In the genomic region with DNA sequence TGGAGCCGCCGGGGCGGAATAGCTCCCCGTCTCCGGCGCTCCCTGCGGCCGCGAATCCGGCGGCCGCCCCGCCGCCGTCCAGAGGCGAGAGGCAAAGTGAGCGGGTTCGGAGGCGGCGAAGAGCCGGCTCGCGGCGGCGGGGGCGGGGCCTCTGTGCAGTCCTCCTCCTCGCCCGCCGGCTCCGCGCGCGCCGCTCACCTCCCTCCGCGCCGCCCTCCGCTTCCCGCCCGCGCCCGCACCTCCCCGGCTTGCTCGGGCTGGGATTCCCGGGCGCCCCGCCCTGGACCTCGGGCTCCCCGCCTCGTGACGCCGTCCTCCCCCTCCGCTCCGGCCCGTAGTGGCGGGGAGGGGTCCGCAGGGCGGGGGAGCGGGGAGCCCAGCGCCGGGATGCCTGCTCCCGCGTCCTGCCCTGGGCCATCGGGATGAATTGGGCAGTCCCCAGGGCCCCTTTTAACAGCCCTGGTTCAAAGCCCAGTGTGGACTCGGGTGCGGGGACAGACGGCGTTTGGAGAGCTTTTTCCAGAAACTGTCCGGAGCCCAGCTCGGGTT, we compare ENCODE assay signal across 9 cellular contexts. TPM values are rescaled to one million over a fixed set of nuclear protein-coding genes. Genes with fewer than 3 reads are reported as not detected.
DNase-seq lines count a peak whose midpoint lies in the region; ATAC-seq, FAIRE-seq and TF ChIP-seq lines count a peak whose summit lies in the region.
"Had no signal": no experiment of that assay in that cellular context is flagged by ENCODE, and none has a peak within 500 bp of the region (broad histone marks: within the 10 kb centered on the region; RNA-seq: fewer than 3 reads in every experiment).

Gene KCNG3, minus strand, starts transcription at position 98 of the 549 bp plus-strand sequence. CDS start 481 bp downstream, outside the sequence.

- H3K36me3 ChIP-seq in DOHH2 (ENCODE audit: control insufficient read depth, low read length): no peaks in the 10 kb centered on the region
- H3K36me3 ChIP-seq in HEK293 (ENCODE audit: control insufficient read depth in 2 of 2, insufficient read depth in 1 of 2, low read length in 2 of 2): no peaks in the 10 kb centered on the region
- no peaks in the 10 kb centered on the region for H3K36me3 ChIP-seq in bronchial epithelial cell (ENCODE audit: control insufficient read depth, insufficient read depth, low read length)

- H3K27me3 ChIP-seq in DOHH2 (ENCODE audit: control insufficient read depth, low read length) (peaks cover 9% of the 10 kb centered on the region), bronchial epithelial cell (ENCODE audit: control insufficient read depth, insufficient read depth, low read length) (peaks cover 15% of the 10 kb centered on the region)

- ATAC-seq in GM21423 (IDR thresholded peaks at IDR 0.05; ENCODE audit: unreplicated experiment): no peak

- H4K20me1 ChIP-seq in DOHH2 (ENCODE audit: control insufficient read depth, insufficient read depth, low read depth, low read length): no peaks in the 10 kb centered on the region

- H3K9me3 ChIP-seq in DOHH2 (ENCODE audit: control insufficient read depth, insufficient read depth, low read length) (no peaks in the 10 kb centered on the region), HEK293 (ENCODE audit: control insufficient read depth, insufficient read depth, low read depth, low read length) (no peaks in the 10 kb centered on the region)

- H3K27ac ChIP-seq in DOHH2 (ENCODE audit: low read depth, low read length): no peak within 1 kb of the TSS
- H3K27ac ChIP-seq in HEK293 (ENCODE audit: extremely low read depth, low read depth, low read length): peak within 1 kb of the TSS; percentile 91

- CTCF ChIA-PET in HEK293 (lab: Yijun Ruan, JAX): interaction anchor here (0.6 to 1.9 kb wide), 4 partner anchors 15 to 170 kb away, joined by 3 to 9 read pairs (median 5); no protein-coding TSS in a partner anchor

- no peaks in the 10 kb centered on the region for H3K9me2 ChIP-seq in DOHH2 (replicated peaks; ENCODE audit: control insufficient read depth, low read length)

- TF ChIP-seq CTCF in DOHH2 (IDR thresholded peaks at IDR 0.05; ENCODE audit: low read depth, low read length, poor library complexity, severe bottlenecking) (no peak), HEK293 (tag by site-specific recombination; IDR thresholded peaks at IDR 0.05) (no peak), WI38 (IDR thresholded peaks at IDR 0.05; ENCODE audit: low read depth, low read length) (no peak), bronchial epithelial cell (IDR thresholded peaks at IDR 0.05; ENCODE audit: insufficient read depth, low read length, severe bottlenecking) (no peak)

- POLR2A ChIA-PET in HEK293 (lab: Yijun Ruan, JAX): interaction anchor here (0.6 to 1.7 kb wide), 2 partner anchors 316 to 330 kb away, joined by 4 to 6 read pairs; no protein-coding TSS in a partner anchor

- no peak for FAIRE-seq in bronchial epithelial cell (lab: Jason Lieb, UNC)

- H3K4me3 ChIP-seq in DOHH2 (ENCODE audit: low read length) (peak within 1 kb of the TSS; percentile 77), HEK293 (ENCODE audit: low read depth, low read length) (peak within 1 kb of the TSS; percentile 65), WI38 (ENCODE audit: low read depth, low read length) (peak within 1 kb of the TSS; percentile 62), bronchial epithelial cell (ENCODE audit: low read depth, low read length) (peak within 1 kb of the TSS; percentile 32)

- 0 out of 2 replicates have a peak, but pooled peaks cover 3% of the 10 kb centered on the region for H3F3A ChIP-seq in DOHH2 (ENCODE audit: control insufficient read depth, insufficient read depth)

- H3K4me1 ChIP-seq in DOHH2 (ENCODE audit: control insufficient read depth, low read length): peaks cover 10% of the 10 kb centered on the region
- H3K4me1 ChIP-seq in HEK293 (ENCODE audit: control insufficient read depth, insufficient read depth, low read length): peaks cover 16% of the 10 kb centered on the region

- DNase-seq in NCI-H146 (lab: John Stamatoyannopoulos, UW) (peak; percentile 91), bronchial epithelial cell (ENCODE audit: low read depth) (no peak), left kidney (ENCODE audit: low read depth, low spot score) (peak; percentile 93)
- peak; percentile 79 for DNase-seq in stimulated activated CD4-positive, alpha-beta T cell treated with anti-CD3 and anti-CD28 coated beads, Interleukin-4, amount 100 ng/mL, for 1 hour

- H3K79me2 ChIP-seq in DOHH2 (ENCODE audit: control insufficient read depth, low read length): no peaks in the 10 kb centered on the region

- peak within 1 kb of the TSS; percentile 93 for H3K4me2 ChIP-seq in DOHH2 (ENCODE audit: low read length)

TF ChIP-seq in HEK293, 187 proteins besides CTCF, POLR2A, EP300 and RAD21 (continues in another document):
- TF ChIP-seq KLF8 (tag by site-specific recombination; IDR thresholded peaks at IDR 0.05) (peak; percentile 38), ZBTB1 (tag by site-specific recombination; IDR thresholded peaks at IDR 0.05) (0 out of 2 replicates have a peak, but pooled peaks have one; percentile 20), ZBTB8A (tag by site-specific recombination; IDR thresholded peaks at IDR 0.05) (peak; percentile 90), ZNF561 (tag by site-specific recombination; IDR thresholded peaks at IDR 0.05; ENCODE audit: borderline replicate concordance) (peak; percentile 45; the same call in 1 of the 2 replicates), ZNF501 (tag by site-specific recombination; IDR thresholded peaks at IDR 0.05) (no peak), ZNF621 (tag by site-specific recombination; IDR thresholded peaks at IDR 0.05) (no peak), SP3 (tag by site-specific recombination; IDR thresholded peaks at IDR 0.05) (peak; percentile 58), ZNF341 (tag by site-specific recombination; IDR thresholded peaks at IDR 0.05; ENCODE audit: low read depth) (peak; percentile 81; the same call in 1 of the 2 replicates), IKZF3 (tag by site-specific recombination; IDR thresholded peaks at IDR 0.05) (peak; percentile 83), ZNF660 (tag by site-specific recombination; IDR thresholded peaks at IDR 0.05) (0 out of 2 replicates have a peak, but pooled peaks have one; percentile 56), ZNF398 (tag by site-specific recombination; IDR thresholded peaks at IDR 0.05) (peak; percentile 63; the same call in 1 of the 2 replicates), ZSCAN30 (tag by site-specific recombination; IDR thresholded peaks at IDR 0.05) (peak; percentile 45; the same call in 1 of the 2 replicates), PATZ1 (tag by site-specific recombination; IDR thresholded peaks at IDR 0.05) (peak; percentile 61; the same call in 1 of the 2 replicates), GLIS2 (tag by site-specific recombination; IDR thresholded peaks at IDR 0.05) (peak; percentile 11; the same call in 1 of the 2 replicates), ZNF223 (tag by site-specific recombination; IDR thresholded peaks at IDR 0.05) (no peak)
- TF ChIP-seq, protein P1, sequence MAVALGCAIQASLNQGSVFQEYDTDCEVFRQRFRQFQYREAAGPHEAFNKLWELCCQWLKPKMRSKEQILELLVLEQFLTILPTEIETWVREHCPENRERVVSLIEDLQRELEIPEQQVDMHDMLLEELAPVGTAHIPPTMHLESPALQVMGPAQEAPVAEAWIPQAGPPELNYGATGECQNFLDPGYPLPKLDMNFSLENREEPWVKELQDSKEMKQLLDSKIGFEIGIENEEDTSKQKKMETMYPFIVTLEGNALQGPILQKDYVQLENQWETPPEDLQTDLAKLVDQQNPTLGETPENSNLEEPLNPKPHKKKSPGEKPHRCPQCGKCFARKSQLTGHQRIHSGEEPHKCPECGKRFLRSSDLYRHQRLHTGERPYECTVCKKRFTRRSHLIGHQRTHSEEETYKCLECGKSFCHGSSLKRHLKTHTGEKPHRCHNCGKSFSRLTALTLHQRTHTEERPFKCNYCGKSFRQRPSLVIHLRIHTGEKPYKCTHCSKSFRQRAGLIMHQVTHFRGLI (tag by site-specific recombination; IDR thresholded peaks at IDR 0.05): peak; percentile 38; the same call in 1 of the 2 replicates
- TF ChIP-seq, protein P2, sequence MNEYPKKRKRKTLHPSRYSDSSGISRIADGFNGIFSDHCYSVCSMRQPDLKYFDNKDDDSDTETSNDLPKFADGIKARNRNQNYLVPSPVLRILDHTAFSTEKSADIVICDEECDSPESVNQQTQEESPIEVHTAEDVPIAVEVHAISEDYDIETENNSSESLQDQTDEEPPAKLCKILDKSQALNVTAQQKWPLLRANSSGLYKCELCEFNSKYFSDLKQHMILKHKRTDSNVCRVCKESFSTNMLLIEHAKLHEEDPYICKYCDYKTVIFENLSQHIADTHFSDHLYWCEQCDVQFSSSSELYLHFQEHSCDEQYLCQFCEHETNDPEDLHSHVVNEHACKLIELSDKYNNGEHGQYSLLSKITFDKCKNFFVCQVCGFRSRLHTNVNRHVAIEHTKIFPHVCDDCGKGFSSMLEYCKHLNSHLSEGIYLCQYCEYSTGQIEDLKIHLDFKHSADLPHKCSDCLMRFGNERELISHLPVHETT (tag by site-specific recombination; IDR thresholded peaks at IDR 0.05): no peak

RNA-seq across cellular contexts. Expression of gene KCNG3, which starts in this region (rescaled TPM):
- total RNA-seq in bronchial epithelial cell: under 0.01 TPM in 1 of 2 replicates, not detected in the other
- total RNA-seq: dermis microvascular lymphatic vessel endothelial cell had no signal
